In genomic region chr12:12786371-12786715, GRCh38 we compare ENCODE assay signal across 8 cellular contexts. TPM values are rescaled to one million over a fixed set of nuclear protein-coding genes. Genes with fewer than 3 reads are reported as not detected.
A peak's percentile ranks its signal among the peaks of the same experiment; 100 is the strongest.
DNase-seq lines count a peak whose midpoint lies in the region; ATAC-seq and TF ChIP-seq lines count a peak whose summit lies in the region.

No MANE protein-coding gene starts in this region.

- WGBS in adrenal gland, 4 donors, result 31 to 38% (median 35%) methylated on average over 4 of the region's 4 CpGs

- peak overlapping the region in 2 of 4 donors; percentile 23 to 61 for H3K4me3 ChIP-seq in adrenal gland

- DNase-seq in adrenal gland (no peak), iris pigment epithelial cell (ENCODE audit: low read depth) (peak; percentile 38), substantia nigra (lab: John Stamatoyannopoulos, UW) (no peak), NOMO-1 (lab: John Stamatoyannopoulos, UW; ENCODE audit: unreplicated experiment in 2 of 2) (no peak)
- DNase-seq in activated CD4-positive, alpha-beta T cell treated with anti-CD3 and anti-CD28 coated beads for 4 hours, result no peak

- peak; percentile 9 for ATAC-seq in GM18502 (IDR thresholded peaks at IDR 0.05; ENCODE audit: poor library complexity, unreplicated experiment)
- peak; percentile 2 for ATAC-seq in HG03175 (IDR thresholded peaks at IDR 0.05; ENCODE audit: unreplicated experiment)
- ATAC-seq in HG03571 (IDR thresholded peaks at IDR 0.05; ENCODE audit: unreplicated experiment), result no peak

- intact Hi-C loops in adrenal gland (cut with DNase I), result no loop called here

- no peak for TF ChIP-seq POLR2A in adrenal gland (IDR thresholded peaks at IDR 0.05)

- H3K27me3 ChIP-seq in adrenal gland, result no peaks in the 10 kb centered on the region

- peaks cover 17 to 20% of the 10 kb centered on the region in 2 donors for H3K4me1 ChIP-seq in adrenal gland (replicated peaks in 1 of 2)

- no peak for TF ChIP-seq CTCF in adrenal gland (IDR thresholded peaks at IDR 0.05)

- H3K9me3 ChIP-seq in adrenal gland (replicated peaks in 1 of 3), result no peaks in the 10 kb centered on the region

- no peaks in the 10 kb centered on the region for H3K36me3 ChIP-seq in adrenal gland (replicated peaks in 1 of 2)

- peak overlapping the region; percentile 54 to 96 (median 82) for H3K27ac ChIP-seq in adrenal gland
- H3K27ac ChIP-seq in substantia nigra (ENCODE audit: low read depth, low read length, poor library complexity, severe bottlenecking), result peak overlapping the region; percentile 96

RNA-seq across cellular contexts. Expression of gene APOLD1, which starts 0.9 kb away (rescaled TPM):
- total RNA-seq in adrenal gland, result 10 to 100 TPM in 3 of 8 donors, 1 to 10 TPM in 5; 2.1 to 11.5 (median 7.9) TPM
- 1 to 10 TPM; 1.2 to 7.6 (median 6.9) TPM for polyA plus RNA-seq in adrenal gland

RNA-seq across cellular contexts. Expression of gene DDX47, which starts 26.8 kb away (rescaled TPM):
- 10 to 100 TPM; 28.8 to 61.0 (median 44.7) TPM for total RNA-seq in adrenal gland
- polyA plus RNA-seq in adrenal gland, result 10 to 100 TPM; 31.6 to 70.3 (median 34.0) TPM
